Comparison of ENCODE assay signal across 2 cellular contexts in genomic region chr2:95316466-95317122, GRCh38.
TF ChIP-seq lines count a peak whose summit lies in the region.

No MANE protein-coding gene starts in this region.

TF ChIP-seq in IMR-90, 13 proteins besides CTCF, POLR2A, EP300 and RAD21:
- TF ChIP-seq BHLHE40 (IDR thresholded peaks at IDR 0.05; ENCODE audit: low read depth, low read length), result no peak
- no peak for TF ChIP-seq MXI1 (IDR thresholded peaks at IDR 0.05; ENCODE audit: borderline replicate concordance, low read depth, low read length)
- no peak for TF ChIP-seq ELK1 (IDR thresholded peaks at IDR 0.05; ENCODE audit: borderline replicate concordance, low read depth, low read length)
- no peak for TF ChIP-seq USF2 (IDR thresholded peaks at IDR 0.05; ENCODE audit: low read depth, low read length)
- no peak for TF ChIP-seq RCOR1 (IDR thresholded peaks at IDR 0.05; ENCODE audit: insufficient replicate concordance, low read length)

TF ChIP-seq in K562, 482 proteins besides CTCF, POLR2A, EP300 and RAD21:
- TF ChIP-seq SNRNP70 (optimal IDR thresholded peaks at IDR 0.05; ENCODE audit: low read depth, low read length) (no peak), SPI1 (IDR thresholded peaks at IDR 0.05; ENCODE audit: borderline replicate concordance, low read depth, low read length) (peak; percentile 39; the same call in 1 of the 2 replicates), GTF3C2 (IDR thresholded peaks at IDR 0.05; ENCODE audit: borderline replicate concordance, extremely low read depth, insufficient read length) (no peak), KDM1A (IDR thresholded peaks at IDR 0.05) (no peak), DDX20 (tag; IDR thresholded peaks at IDR 0.05; ENCODE audit: low read depth) (no peak), TFAP4 (CRISPR knock-in tag; IDR thresholded peaks at IDR 0.05; ENCODE audit: borderline replicate concordance) (no peak), RBM22 (IDR thresholded peaks at IDR 0.05; ENCODE audit: low read depth, low read length, poor library complexity, severe bottlenecking) (no peak), SRSF7 (optimal IDR thresholded peaks at IDR 0.05; ENCODE audit: low read depth, low read length) (no peak)
